In genomic region chr3:88031543-88032148, GRCh38 we compare ENCODE assay signal across 8 cellular contexts. TPM values are rescaled to one million over a fixed set of nuclear protein-coding genes. Genes with fewer than 3 reads are reported as not detected.
DNase-seq lines count a peak whose midpoint lies in the region; ATAC-seq and TF ChIP-seq lines count a peak whose summit lies in the region.

No MANE protein-coding gene starts in this region.

- H3K36me3 ChIP-seq in BLaER1 (no peaks in the 10 kb centered on the region), mammary epithelial cell (ENCODE audit: insufficient read depth, low read length) (no peaks in the 10 kb centered on the region), right lobe of liver (no peaks in the 10 kb centered on the region), tibial artery (no peaks in the 10 kb centered on the region)

- H3K4me1 ChIP-seq in BLaER1 (peaks cover 19% of the 10 kb centered on the region), mammary epithelial cell (ENCODE audit: insufficient read depth, low read length) (no peaks in the 10 kb centered on the region), right lobe of liver (peaks cover 0 to 10% (median 5%) of the 10 kb centered on the region in 4 donors), tibial artery (peaks cover 0 to 30% (median 6%) of the 10 kb centered on the region in 4 donors)

- no TSS peak for BruUV-seq in mammary epithelial cell (replicated peaks; lab: Mats Ljungman, UMichigan)

- intact Hi-C loops in mammary epithelial cell (cut with micrococcal nuclease) (loop anchor here (2.0 kb wide), 1 partner anchor 27 kb away; the partner anchor contains the start of genes CGGBP1 and ZNF654), right lobe of liver (cut with DNase I) (no loop called here), tibial artery (cut with DNase I; ENCODE audit: low total_unique reads) (no loop called here)

- H3K27me3 ChIP-seq in BLaER1, result no peaks in the 10 kb centered on the region
- H3K27me3 ChIP-seq in mammary epithelial cell (ENCODE audit: insufficient read depth, low read length), result no peaks in the 10 kb centered on the region
- H3K27me3 ChIP-seq in right lobe of liver, result no peaks in the 10 kb centered on the region
- H3K27me3 ChIP-seq in tibial artery, result no peaks in the 10 kb centered on the region

- TF ChIP-seq POLR2A in right lobe of liver (IDR thresholded peaks at IDR 0.05), result no peak

- H3K4me2 ChIP-seq in BLaER1, result peak overlapping the region; percentile 82
- peak overlapping the region; percentile 82 for H3K4me2 ChIP-seq in mammary epithelial cell (ENCODE audit: insufficient read depth, low read depth, low read length)

- DNase-seq in NCI-H460 (ENCODE audit: extremely low read depth, low read depth), result peak; percentile 6
- peak; percentile 16 for DNase-seq in mammary epithelial cell
- DNase-seq in right lobe of liver, result no peak
- no peak for DNase-seq in tibial artery
- DNase-seq in effector CD4-positive, alpha-beta T cell, result no peak

- no peaks in the 10 kb centered on the region for H4K20me1 ChIP-seq in BLaER1
- no peaks in the 10 kb centered on the region for H4K20me1 ChIP-seq in mammary epithelial cell (ENCODE audit: insufficient read depth, low read length)

- H3K27ac ChIP-seq in BLaER1 (peak overlapping the region; percentile 54), mammary epithelial cell (ENCODE audit: insufficient read depth, low read depth, low read length) (peak overlapping the region; percentile 52), right lobe of liver (peak overlapping the region; percentile 15 to 69 (median 53)), tibial artery (peak overlapping the region; percentile 72 to 83)

- in situ Hi-C loops in mammary epithelial cell (cut with MboI; ENCODE audit: low sequenced_read_pairs in 2 of 2), result no loop called here

- peak overlapping the region; percentile 56 for H3K4me3 ChIP-seq in BLaER1
- peak overlapping the region; percentile 35 to 48 (median 46) for H3K4me3 ChIP-seq in mammary epithelial cell (replicated peaks in 1 of 3; ENCODE audit: insufficient read depth in 1 of 3, low read depth in 2 of 3, low read length in 3 of 3)
- H3K4me3 ChIP-seq in right lobe of liver, result peak overlapping the region; percentile 5 to 48 (median 45)
- H3K4me3 ChIP-seq in tibial artery, result peak overlapping the region; percentile 45 to 50

- CTCF ChIA-PET in mammary epithelial cell (lab: Charles Lee; ENCODE audit: low non-redundant PET), result no interaction called here

- TF ChIP-seq CTCF in mammary epithelial cell (conservative IDR thresholded peaks at IDR 0.05 in 1 of 2, IDR thresholded peaks at IDR 0.05 in 1 of 2; ENCODE audit: extremely low read depth in 1 of 2, insufficient read depth in 1 of 2, low read depth in 1 of 2, low read length in 2 of 2) (no peak), right lobe of liver (IDR thresholded peaks at IDR 0.05) (no peak), tibial artery (IDR thresholded peaks at IDR 0.05) (no peak)

- no peaks in the 10 kb centered on the region for H3K79me2 ChIP-seq in mammary epithelial cell (ENCODE audit: insufficient read depth, low read length)

- H3K9ac ChIP-seq in BLaER1 (peak overlapping the region; percentile 61), mammary epithelial cell (ENCODE audit: insufficient read depth, low read length) (peak overlapping the region; percentile 45)

- WGBS in mammary epithelial cell (ENCODE audit: low coverage, missing lambda C conversion rate), result 0% methylated on average over 2 of the region's 2 CpGs
- 4% methylated on average over 2 of the region's 2 CpGs for WGBS in right lobe of liver (ENCODE audit: insufficient coverage, low coverage, low lambda C conversion rate, missing lambda C conversion rate)

- H3K9me3 ChIP-seq in BLaER1 (peaks cover 10% of the 10 kb centered on the region; the same call in 1 of the 2 replicates), mammary epithelial cell (replicated peaks; ENCODE audit: insufficient read depth, low read length) (no peaks in the 10 kb centered on the region), right lobe of liver (no peaks in the 10 kb centered on the region), tibial artery (peaks cover 0 to 10% (median 0%) of the 10 kb centered on the region in 3 donors)

- ATAC-seq in GM18517 (IDR thresholded peaks at IDR 0.05; ENCODE audit: unreplicated experiment) (peak; percentile 95), HG02943 (IDR thresholded peaks at IDR 0.05; ENCODE audit: low read depth, unreplicated experiment) (peak; percentile 86), right lobe of liver (peak; percentile 86 to 92 (median 90))

- H2AFZ ChIP-seq in mammary epithelial cell (ENCODE audit: low read depth, low read length), result peak overlapping the region; percentile 98

- dilution Hi-C loops in mammary epithelial cell (cut with HindIII; ENCODE audit: low sequenced_read_pairs), result no loop called here

RNA-seq across cellular contexts. Expression of gene CGGBP1, which starts 27.2 kb away (rescaled TPM):
- 48.0 and 56.5 TPM in 2 replicates for total RNA-seq in NCI-H460 (2014; rRNA removed; shearing (Covaris generic))
- 30.8 and 53.0 TPM in 2 replicates for polyA plus RNA-seq in NCI-H460 (2014; cell fraction: nucleus; rRNA removed)
- total RNA-seq in mammary epithelial cell, result 10 to 100 TPM; 43.3 to 61.9 TPM
- 37.0 TPM for polyA plus RNA-seq in mammary epithelial cell
- polyA minus RNA-seq in mammary epithelial cell, result 85.4 TPM
- total RNA-seq in right lobe of liver, result 10 to 100 TPM; 22.5 to 34.2 (median 30.7) TPM

RNA-seq across cellular contexts. Expression of gene ZNF654, which starts 27.4 kb away (rescaled TPM):
- total RNA-seq in NCI-H460 (2014; rRNA removed; shearing (Covaris generic)), result 4.1 and 4.2 TPM in 2 replicates
- polyA plus RNA-seq in NCI-H460 (2014; cell fraction: nucleus; rRNA removed), result 2.0 and 2.4 TPM in 2 replicates
- total RNA-seq in mammary epithelial cell, result 10 to 100 TPM; 18.6 to 20.3 TPM
- 3.3 TPM for polyA plus RNA-seq in mammary epithelial cell
- 18.3 TPM for polyA minus RNA-seq in mammary epithelial cell
- 10 to 100 TPM in 1 of 6 experiments, 1 to 10 TPM in 5; 5.4 to 11.7 (median 6.7) TPM for total RNA-seq in right lobe of liver

Comparison
In these comparisons a context has a peak if more than half of its experiments do, and no peak if none do; other contexts are left out.
1. DNase-seq: peak in NCI-H460 (single experiment) and mammary epithelial cell (single experiment); none in right lobe of liver (0 of 3), tibial artery (0 of 2) and effector CD4-positive, alpha-beta T cell (single experiment).
2. Peak in every context shown above with its lines, with median percentiles within 50 percentile points of each other: H3K27ac ChIP-seq, H3K4me3 ChIP-seq and ATAC-seq.